8 cellular contexts compared by ENCODE assay signal in the genomic region with DNA sequence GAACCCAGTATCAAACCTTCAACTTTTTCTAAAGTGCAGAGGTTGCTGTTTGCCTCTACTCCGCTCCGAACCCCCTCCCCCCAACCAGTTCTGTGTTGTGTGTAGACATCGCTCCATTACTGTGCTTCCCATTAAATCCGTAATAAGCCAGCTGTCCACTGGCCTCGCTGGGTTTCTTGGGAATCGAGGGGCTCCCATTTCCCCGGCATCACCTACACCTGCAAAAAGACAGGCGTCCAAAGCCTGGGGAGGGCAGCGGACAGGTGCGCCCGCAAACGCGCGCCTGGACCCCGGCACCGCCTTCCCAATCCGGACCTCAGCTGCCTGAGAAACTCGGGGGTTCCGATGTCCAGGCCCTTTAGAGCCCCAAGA. TPM values are rescaled to one million over a fixed set of nuclear protein-coding genes. Genes with fewer than 3 reads are reported as not detected.
DNase-seq lines count a peak whose midpoint lies in the region; ATAC-seq, FAIRE-seq and TF ChIP-seq lines count a peak whose summit lies in the region.

No MANE protein-coding gene starts in this region.

- H3K4me1 ChIP-seq in Panc1 (ENCODE audit: control insufficient read depth, insufficient read depth, low read length) (peaks cover 53% of the 10 kb centered on the region), fibroblast of lung (ENCODE audit: control insufficient read depth, extremely low read depth, insufficient read depth, low read length) (peaks cover 3% of the 10 kb centered on the region), rectal smooth muscle tissue (ENCODE audit: control insufficient read depth, insufficient read depth, low read length) (peaks cover 4% of the 10 kb centered on the region)

- peak overlapping the region; percentile 57 for H2AFZ ChIP-seq in fibroblast of lung (ENCODE audit: low read length)

- in situ Hi-C loops in Panc1 (cut with HindIII; ENCODE audit: low pct_unique_long_range_greater_than_20kb, low sequenced_read_pairs): loop anchor here (25.0 kb wide), 1 partner anchor 119 kb away; no protein-coding TSS in a partner anchor

- H3K4me3 Mint-ChIP-seq in activated T-cell treated with anti-CD3 and anti-CD28 coated beads, Interleukin-2, amount 50 U/mL, for 24 hours: peak overlapping the region; percentile 80

- H3K36me3 Mint-ChIP-seq in activated T-cell treated with anti-CD3 and anti-CD28 coated beads, Interleukin-2, amount 50 U/mL, for 24 hours (ENCODE audit: low read depth): no peaks in the 10 kb centered on the region

- H3K27ac ChIP-seq in Panc1 (ENCODE audit: low read length) (peak overlapping the region; percentile 92), fibroblast of lung (ENCODE audit: insufficient read depth, low read length) (no peak overlapping the region), rectal smooth muscle tissue (ENCODE audit: low read depth, low read length) (no peak overlapping the region)

- TF ChIP-seq CTCF in Panc1 (IDR thresholded peaks at IDR 0.05) (no peak), fibroblast of lung (conservative IDR thresholded peaks at IDR 0.05 in 1 of 2, IDR thresholded peaks at IDR 0.05 in 1 of 2; ENCODE audit: low read depth in 1 of 2, low read length in 2 of 2) (no peak)

- peaks cover 28% of the 10 kb centered on the region for H3K27me3 Mint-ChIP-seq in activated T-cell treated with anti-CD3 and anti-CD28 coated beads, Interleukin-2, amount 50 U/mL, for 24 hours

- no peak for DNase-seq in activated T-cell treated with anti-CD3 and anti-CD28 coated beads, Interleukin-2, amount 50 U/mL, for 24 hours
- no peak for DNase-seq in activated T-cell treated with anti-CD3 and anti-CD28 coated beads, Interleukin-2, amount 50 U/mL, for 48 hours
- DNase-seq in Panc1 (ENCODE audit: low read depth, low spot score) (no peak), fibroblast of lung (ENCODE audit: low read depth in 2 of 2) (no peak), H54 (ENCODE audit: insufficient read length, low spot score) (no peak), cerebellar cortex (ENCODE audit: low spot score) (no peak)
- no peak for DNase-seq in stimulated activated CD4-positive, alpha-beta T cell treated with anti-CD3 and anti-CD28 coated beads, Interleukin-4, amount 100 ng/mL, for 24 hours

- H3K36me3 ChIP-seq in Panc1 (ENCODE audit: control insufficient read depth, insufficient read depth, low read length): peaks cover 2% of the 10 kb centered on the region
- no peaks in the 10 kb centered on the region for H3K36me3 ChIP-seq in fibroblast of lung (ENCODE audit: control insufficient read depth, insufficient read depth, low read length)
- no peaks in the 10 kb centered on the region for H3K36me3 ChIP-seq in rectal smooth muscle tissue (ENCODE audit: control insufficient read depth, insufficient read depth, low read length)

- peak overlapping the region; percentile 90 for H3K4me2 ChIP-seq in fibroblast of lung (ENCODE audit: extremely low read depth, insufficient read depth, low read length)

- H4K20me1 ChIP-seq in fibroblast of lung (ENCODE audit: control insufficient read depth, extremely low read depth, insufficient read depth, low read length): no peaks in the 10 kb centered on the region

- H3K27me3 ChIP-seq in Panc1 (ENCODE audit: control insufficient read depth, insufficient read depth, low read length): no peaks in the 10 kb centered on the region
- no peaks in the 10 kb centered on the region for H3K27me3 ChIP-seq in fibroblast of lung (ENCODE audit: control insufficient read depth, insufficient read depth, low read length)
- peaks cover 4% of the 10 kb centered on the region for H3K27me3 ChIP-seq in rectal smooth muscle tissue (ENCODE audit: control insufficient read depth, insufficient read depth, low read length)

- no peak for FAIRE-seq in H54 (lab: Jason Lieb, UNC)

- H3K9ac ChIP-seq in fibroblast of lung (ENCODE audit: insufficient read depth, low read length): peak overlapping the region; percentile 44
- H3K9ac ChIP-seq in rectal smooth muscle tissue (ENCODE audit: low read length): no peak overlapping the region

- H3K4me3 ChIP-seq in Panc1 (ENCODE audit: low read depth in 2 of 2, low read length in 2 of 2) (peak overlapping the region; percentile 77 to 98), fibroblast of lung (replicated peaks in 1 of 4; ENCODE audit: control extremely low read depth in 1 of 4, insufficient read depth in 1 of 4, low read depth in 3 of 4, low read length in 4 of 4) (peak overlapping the region; percentile 51 to 69 (median 64)), rectal smooth muscle tissue (ENCODE audit: low read length) (peak overlapping the region; percentile 85)

- peak; percentile 47 for ATAC-seq in Panc1

- no peak overlapping the region for H3K27ac Mint-ChIP-seq in activated T-cell treated with anti-CD3 and anti-CD28 coated beads, Interleukin-2, amount 50 U/mL, for 24 hours

- TF ChIP-seq POLR2A in H54 (IDR thresholded peaks at IDR 0.05; ENCODE audit: low read depth, low read length): no peak

- intact Hi-C loops in Panc1 (cut with micrococcal nuclease; ENCODE audit: unreplicated experiment): loop anchor here (10.0 kb wide), 2 partner anchors 363 to 547 kb away; partner anchors contain the start of genes ARID5B and EGR2

- POLR2A ChIA-PET in Panc1 (lab: Charles Lee): interaction anchor here (0.6 kb wide), 1 partner anchor 106 kb away, joined by 3 read pairs; the partner anchor contains the start of gene ZNF365

- CTCF ChIA-PET in Panc1 (lab: Charles Lee): no interaction called here

- BruUV-seq in Panc1 (replicated peaks; lab: Mats Ljungman, UMichigan): no TSS peak

- H3K79me2 ChIP-seq in fibroblast of lung (ENCODE audit: control insufficient read depth, insufficient read depth, low read length): no peaks in the 10 kb centered on the region

- H3K9me3 Mint-ChIP-seq in activated T-cell treated with anti-CD3 and anti-CD28 coated beads, Interleukin-2, amount 50 U/mL, for 24 hours: no peaks in the 10 kb centered on the region

- H3K9me3 ChIP-seq in Panc1 (ENCODE audit: control insufficient read depth, insufficient read depth, low read depth, low read length): no peaks in the 10 kb centered on the region
- no peaks in the 10 kb centered on the region for H3K9me3 ChIP-seq in fibroblast of lung (ENCODE audit: control insufficient read depth, insufficient read depth, low read depth, low read length)

- peaks cover 24% of the 10 kb centered on the region for H3K4me1 Mint-ChIP-seq in activated T-cell treated with anti-CD3 and anti-CD28 coated beads, Interleukin-2, amount 50 U/mL, for 24 hours (ENCODE audit: low read depth)

RNA-seq across cellular contexts. Expression of gene RTKN2, which starts 0.6 kb away (rescaled TPM):
- 21.3 TPM for total RNA-seq in Panc1 (2021; ENCODE audit: unreplicated experiment)
- 4.0 TPM for polyA plus RNA-seq in Panc1 (2012; ENCODE audit: insufficient read length)
- total RNA-seq in fibroblast of lung: 0.51 and 1.2 TPM in 2 replicates
- 1.1 and 2.9 TPM in 2 replicates for polyA plus RNA-seq in fibroblast of lung
- polyA plus RNA-seq in fibroblast of lung (2012): 0.99 and 2.4 TPM in 2 replicates
- polyA minus RNA-seq in fibroblast of lung (ENCODE audit: low replicate concordance): 0.19 and 0.27 TPM in 2 replicates

Comparison
In these comparisons a context has a peak if more than half of its experiments do, and no peak if none do; other contexts are left out.
1. RNA of gene RTKN2, which starts 0.6 kb away (total RNA-seq): 21.3 TPM in Panc1 (single experiment); 0.51 to 1.2 TPM in fibroblast of lung; every median in the first group is over 10 times any median in the second.
2. Peak in every context shown above with its lines, with median percentiles within 50 percentile points of each other: H3K4me3 ChIP-seq.